26 cellular contexts compared by ENCODE assay signal in genomic region chr1:73783367-73783766, GRCh38.
A peak's percentile ranks its signal among the peaks of the same experiment; 100 is the strongest.
DNase-seq lines count a peak whose midpoint lies in the region; ATAC-seq and TF ChIP-seq lines count a peak whose summit lies in the region.
"Had no signal": no experiment of that assay in that cellular context is flagged by ENCODE, and none has a peak within 500 bp of the region (broad histone marks: within the 10 kb centered on the region; RNA-seq: fewer than 3 reads in every experiment).

No MANE protein-coding gene starts in this region.

- H3K4me2 ChIP-seq in PC-9 = peak overlapping the region; percentile 21; the same call in 1 of the 2 replicates

- no peaks in the 10 kb centered on the region for H3K9me2 ChIP-seq in PC-9 (ENCODE audit: insufficient read depth)

- no peaks in the 10 kb centered on the region for H3K36me3 ChIP-seq in PC-9 (ENCODE audit: low read depth)
- H3K36me3 ChIP-seq in colonic mucosa = no peaks in the 10 kb centered on the region
- H3K36me3 ChIP-seq in mucosa of descending colon (ENCODE audit: low read depth) = no peaks in the 10 kb centered on the region

- H3K4me3 ChIP-seq in PC-9 (no peak overlapping the region), colonic mucosa (no peak overlapping the region), mucosa of descending colon (no peak overlapping the region)

- no TSS peak for BruUV-seq in PC-9 (replicated peaks; lab: Mats Ljungman, UMichigan)

- DNase-seq in ELF-1 (ENCODE audit: low read depth, low spot score) (peak; percentile 4), PC-9 (no peak), colonic mucosa (no peak), mucosa of descending colon (peak in 1 of 3 donors; percentile 29), GM10266 (ENCODE audit: extremely low spot score) (no peak), GM13976 (ENCODE audit: low spot score) (no peak), retina (no peak)
- DNase-seq: CD8-positive, alpha-beta memory T cell; DMS 273 treated with DMSO at 0.1 percent for 48 hours; DMS79; EL; GF-D8; H7; NCI-H1048; NCI-H1436; NCI-H187; NCI-H2081 treated with DMSO at 0.1 percent for 48 hours; NCI-H2171; NCI-H226; NCI-H510A; NCI-H748 treated with DMSO at 0.1 percent for 48 hours; NK-92 treated with Interleukin-12 subunit alpha and Interleukin-12 subunit beta, amount 100 ng/mL, for 24 hours; RPMI8226; SHP77 treated with DMSO at 0.1 percent for 48 hours had no signal

- CTCF ChIA-PET in PC-9 (lab: Charles Lee) = no interaction called here

- ATAC-seq in mucosa of descending colon = peak; percentile 85

- H2AFZ ChIP-seq in PC-9 = no peak overlapping the region

- intact Hi-C loops in PC-9 (cut with micrococcal nuclease; ENCODE audit: unreplicated experiment) = loop anchor here (1.0 kb wide), 1 partner anchor 17 kb away; no protein-coding TSS in a partner anchor
- intact Hi-C loops in colonic mucosa (cut with DNase I) = no loop called here
- intact Hi-C loops in mucosa of descending colon (cut with DNase I, micrococcal nuclease) = no loop called here

- H3K9ac ChIP-seq in colonic mucosa (ENCODE audit: low read depth in 2 of 2, low read length in 2 of 2) = no peak overlapping the region

- TF ChIP-seq CTCF in PC-9 (conservative IDR thresholded peaks at IDR 0.05) (no peak), colonic mucosa (IDR thresholded peaks at IDR 0.05) (no peak), mucosa of descending colon (IDR thresholded peaks at IDR 0.05) (no peak), GM10266 (IDR thresholded peaks at IDR 0.05; ENCODE audit: control insufficient read depth, insufficient read depth, low read depth, missing control alignments) (no peak), GM13976 (IDR thresholded peaks at IDR 0.05; ENCODE audit: borderline replicate concordance, control extremely low read depth, extremely low read depth, insufficient read depth, missing control alignments) (no peak)

- H4K20me1 ChIP-seq in PC-9 (ENCODE audit: insufficient read depth) = no peaks in the 10 kb centered on the region

- H3K4me1 ChIP-seq in PC-9 (replicated peaks; ENCODE audit: insufficient read depth) (peaks cover 23% of the 10 kb centered on the region), colonic mucosa (no peaks in the 10 kb centered on the region), mucosa of descending colon (ENCODE audit: low read depth) (peaks cover 5% of the 10 kb centered on the region)

- in situ Hi-C loops in GM13976 (cut with MboI; ENCODE audit: low sequenced_read_pairs, unreplicated experiment) = no loop called here

- POLR2A ChIA-PET in PC-9 (lab: Charles Lee; ENCODE audit: unreplicated experiment) = interaction anchor here (0.7 kb wide), 1 partner anchor 8 kb away, joined by 6 read pairs; no protein-coding TSS in a partner anchor

- H3K27ac ChIP-seq in PC-9 (peak overlapping the region; percentile 51), colonic mucosa (peak overlapping the region; percentile 18)
- H3K27ac ChIP-seq: C4-2B, HL-60 had no signal

- H3K79me2 ChIP-seq in PC-9 (ENCODE audit: low read depth) = no peaks in the 10 kb centered on the region

- H3F3A ChIP-seq in PC-9 (ENCODE audit: insufficient read depth, low read depth) = peaks cover 6% of the 10 kb centered on the region; the same call in 1 of the 2 replicates

- H3K27me3 ChIP-seq in PC-9 (ENCODE audit: insufficient read depth, low read depth) (no peaks in the 10 kb centered on the region), colonic mucosa (no peaks in the 10 kb centered on the region)

- no peaks in the 10 kb centered on the region; the same call in none of the 2 replicates for H3K9me3 ChIP-seq in PC-9 (ENCODE audit: insufficient read depth, low read depth)
- no peaks in the 10 kb centered on the region for H3K9me3 ChIP-seq in colonic mucosa
- H3K9me3 ChIP-seq in mucosa of descending colon = no peaks in the 10 kb centered on the region
